26 cellular contexts compared by ENCODE assay signal in the genomic region with DNA sequence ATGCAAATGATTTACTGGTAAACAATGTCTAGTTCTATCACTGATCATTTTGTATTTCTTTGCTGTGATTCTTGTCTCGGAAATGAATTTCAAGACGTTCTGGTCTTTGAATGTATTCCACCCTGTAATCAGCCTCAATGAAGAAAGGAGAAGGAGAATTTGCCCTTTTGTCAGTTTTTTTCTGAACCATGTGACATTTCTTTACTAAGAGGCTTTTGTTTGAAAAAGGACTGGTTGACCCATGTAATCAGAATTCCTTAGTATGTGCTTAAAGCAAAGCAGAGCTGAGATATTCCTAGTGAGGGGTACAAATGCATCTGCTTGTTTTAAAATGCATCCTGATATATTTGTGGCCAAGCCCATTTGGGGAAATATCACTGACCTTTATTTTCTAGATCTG.
"Had no signal": no experiment of that assay in that cellular context is flagged by ENCODE, and none has a peak within 500 bp of the region (broad histone marks: within the 10 kb centered on the region; RNA-seq: fewer than 3 reads in every experiment).

No MANE protein-coding gene starts in this region.

- FAIRE-seq: TTC549 had no signal

- H3K27ac ChIP-seq: SJSA1 had no signal

- H3K36me3 ChIP-seq: SJSA1 had no signal

- H3K27me3 ChIP-seq: SJSA1 had no signal

- H3K4me1 ChIP-seq: SJSA1 had no signal

- H3K9me3 ChIP-seq: SJSA1 had no signal

- H3K4me3 ChIP-seq: SJSA1 had no signal

- DNase-seq: activated B cell treated with CpG ODN at 0.5 μM for 24 hours; activated CD4-positive, alpha-beta memory T cell treated with anti-CD3 and anti-CD28 coated beads, Interleukin-2, amount 10 ng/mL, durations not matched to agents 7 days and 5 days; activated CD4-positive, alpha-beta T cell treated with anti-CD3 and anti-CD28 coated beads for 36 hours; activated CD4-positive, alpha-beta T cell treated with anti-CD3 and anti-CD28 coated beads, Interleukin-2, amount 50 U/mL, for 1 hour; activated CD8-positive, alpha-beta memory T cell treated with anti-CD3 and anti-CD28 coated beads, Interleukin-2, amount 50 U/mL, for 4 hours; activated gamma-delta T cell treated with Interleukin-2 at 50 U/mL for 16 hours; activated naive CD4-positive, alpha-beta T cell treated with anti-CD3 and anti-CD28 coated beads, Interleukin-2, amount 10 ng/mL, durations not matched to agents 7 days and 5 days; activated naive CD8-positive, alpha-beta T cell treated with anti-CD3 and anti-CD28 coated beads for 36 hours; activated T-cell treated with anti-CD3 and anti-CD28 coated beads, Interleukin-2, amount 50 U/mL, for 72 hours; anterior cingulate cortex; MM.1S; NCI-H1105; NCI-H1436; NCI-H1694 treated with DMSO at 0.1 percent for 48 hours; NCI-H2029 treated with DMSO at 0.1 percent for 48 hours; NCI-H345; NCI-H510A; NCI-H526 treated with DMSO at 0.1 percent for 48 hours; NCI-H82; OCI-M1; SHP77; T-cell; T-helper 2 cell; T1000 had no signal
